ENCODE assay signal across 10 cellular contexts in the genomic region with DNA sequence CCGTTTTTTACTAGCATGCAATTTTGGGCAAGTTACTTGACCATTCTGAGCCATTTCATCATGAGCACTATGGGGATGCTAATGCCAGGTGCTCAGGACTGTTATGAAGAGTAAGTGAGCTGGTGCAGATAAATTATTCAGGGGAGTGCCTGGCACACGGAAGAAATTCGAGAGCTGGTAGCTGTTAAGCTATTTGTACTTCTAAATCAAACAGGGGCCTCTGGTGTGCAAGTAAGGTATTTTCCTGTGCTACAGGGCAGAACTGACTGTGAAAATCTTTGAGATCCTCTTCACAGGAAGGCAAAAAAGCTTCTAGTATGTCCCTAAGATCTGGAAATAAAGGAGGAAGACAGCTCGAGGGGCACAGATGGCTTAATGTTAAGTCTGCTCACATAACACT.
DNase-seq lines count a peak whose midpoint lies in the region; ATAC-seq, FAIRE-seq and TF ChIP-seq lines count a peak whose summit lies in the region.
"Had no signal": no experiment of that assay in that cellular context is flagged by ENCODE, and none has a peak within 500 bp of the region (broad histone marks: within the 10 kb centered on the region; RNA-seq: fewer than 3 reads in every experiment).

No MANE protein-coding gene starts in this region.

- H3K27ac ChIP-seq in HCT116 (ENCODE audit: low read depth, low read length) (no peak overlapping the region), endothelial cell of umbilical vein (ENCODE audit: insufficient read depth, low read depth, low read length) (no peak overlapping the region)

- H2AFZ ChIP-seq in HCT116 (ENCODE audit: low read depth, low read length, poor library complexity, severe bottlenecking) (no peak overlapping the region), endothelial cell of umbilical vein (ENCODE audit: low read depth, low read length) (no peak overlapping the region)

- H3K9me2 ChIP-seq in HCT116 (ENCODE audit: insufficient read depth): no peaks in the 10 kb centered on the region

- TF ChIP-seq RAD21 in HCT116 (IDR thresholded peaks at IDR 0.05; ENCODE audit: low read depth): no peak

- H3K36me3 ChIP-seq in HCT116 (ENCODE audit: control insufficient read depth in 1 of 2, insufficient read depth in 2 of 2, low read length in 2 of 2) (no peaks in the 10 kb centered on the region), endothelial cell of umbilical vein (ENCODE audit: control insufficient read depth in 2 of 2, extremely low read depth in 1 of 2, insufficient read depth in 2 of 2, low read length in 2 of 2) (no peaks in the 10 kb centered on the region)

- 0 out of 6 replicates have a peak, but pooled peaks of 1 of the 3 experiments have one; percentile 3 for TF ChIP-seq CTCF in HCT116 (IDR thresholded peaks at IDR 0.05 in 2 of 3, conservative IDR thresholded peaks at IDR 0.05 in 1 of 3; ENCODE audit: borderline replicate concordance in 1 of 3, insufficient read depth in 1 of 3, low read depth in 2 of 3, low read length in 2 of 3)
- peak in 1 of 2 donors; percentile 15 for TF ChIP-seq CTCF in endothelial cell of umbilical vein (IDR thresholded peaks at IDR 0.05; ENCODE audit: extremely low read depth in 1 of 2, insufficient read depth in 1 of 2, low read depth in 1 of 2, low read length in 2 of 2)

- H3K79me2 ChIP-seq in HCT116 (ENCODE audit: insufficient read depth, low read length) (no peaks in the 10 kb centered on the region), endothelial cell of umbilical vein (ENCODE audit: control insufficient read depth, insufficient read depth, low read length) (no peaks in the 10 kb centered on the region)

- no peaks in the 10 kb centered on the region for H3K9me3 ChIP-seq in HCT116 (ENCODE audit: control insufficient read depth in 1 of 2, insufficient read depth in 1 of 2, low read depth in 1 of 2, low read length in 2 of 2)
- no peaks in the 10 kb centered on the region for H3K9me3 ChIP-seq in endothelial cell of umbilical vein (replicated peaks; ENCODE audit: control insufficient read depth, insufficient read depth, low read length)

- RAD21 ChIA-PET in HCT116 (lab: Charles Lee; ENCODE audit: low non-redundant PET in 1 of 2, low total read pairs in 2 of 2, uncharacterized antibody in 2 of 2, unreplicated experiment in 2 of 2): no interaction called here

- POLR2A ChIA-PET in HCT116 (lab: Charles Lee): no interaction called here
- POLR2A ChIA-PET in endothelial cell of umbilical vein (lab: Charles Lee): interaction anchor here (1.0 kb wide), 1 partner anchor 285 kb away, joined by 3 read pairs; no protein-coding TSS in a partner anchor

- no TSS peak for BruUV-seq in HCT116 (replicated peaks; lab: Mats Ljungman, UMichigan)
- BruUV-seq in endothelial cell of umbilical vein (replicated peaks; lab: Mats Ljungman, UMichigan): no TSS peak

- H3K27me3 Mint-ChIP-seq in activated T-cell treated with anti-CD3 and anti-CD28 coated beads, Interleukin-2, amount 50 U/mL, for 24 hours: peaks cover 25% of the 10 kb centered on the region

- H3K4me3 ChIP-seq in HCT116 (replicated peaks in 1 of 2; ENCODE audit: low read depth in 1 of 2, low read length in 2 of 2): no peak overlapping the region
- no peak overlapping the region for H3K4me3 ChIP-seq in endothelial cell of umbilical vein (replicated peaks in 1 of 3; ENCODE audit: insufficient read depth in 1 of 3, low read depth in 1 of 3, low read length in 3 of 3)

- no peaks in the 10 kb centered on the region for H3K9me3 Mint-ChIP-seq in activated T-cell treated with anti-CD3 and anti-CD28 coated beads, Interleukin-2, amount 50 U/mL, for 24 hours
- H3K9me3 Mint-ChIP-seq: activated naive CD8-positive, alpha-beta T cell treated with anti-CD3 and anti-CD28 coated beads, Interleukin-2, amount 50 U/mL, for 24 hours had no signal

- no peak overlapping the region for H3K27ac Mint-ChIP-seq in activated T-cell treated with anti-CD3 and anti-CD28 coated beads, Interleukin-2, amount 50 U/mL, for 24 hours
- H3K27ac Mint-ChIP-seq: activated CD4-positive, alpha-beta T cell treated with anti-CD3 and anti-CD28 coated beads for 36 hours; activated naive CD8-positive, alpha-beta T cell treated with anti-CD3 and anti-CD28 coated beads, Interleukin-2, amount 50 U/mL, for 24 hours had no signal

- H3K4me1 ChIP-seq in HCT116 (ENCODE audit: control insufficient read depth in 1 of 2, insufficient read depth in 2 of 2, low read length in 2 of 2) (no peaks in the 10 kb centered on the region), endothelial cell of umbilical vein (ENCODE audit: control insufficient read depth, extremely low read depth, insufficient read depth, low read length) (no peaks in the 10 kb centered on the region)

- no peak for TF ChIP-seq POLR2A in HCT116 (IDR thresholded peaks at IDR 0.05; ENCODE audit: borderline replicate concordance, extremely low read depth, insufficient read depth, insufficient read length)
- no peak for TF ChIP-seq POLR2A in endothelial cell of umbilical vein (IDR thresholded peaks at IDR 0.05; ENCODE audit: low read depth, low read length)

- dilution Hi-C loops in endothelial cell of umbilical vein (cut with MboI; ENCODE audit: extremely low pct_ligation_motif_present, low sequenced_read_pairs): no loop called here

- peak; percentile 31 for FAIRE-seq in endothelial cell of umbilical vein (lab: Jason Lieb, UNC)

- H3K36me3 Mint-ChIP-seq in activated T-cell treated with anti-CD3 and anti-CD28 coated beads, Interleukin-2, amount 50 U/mL, for 24 hours (ENCODE audit: low read depth): no peaks in the 10 kb centered on the region

- no peaks in the 10 kb centered on the region for H3K9me1 ChIP-seq in endothelial cell of umbilical vein (replicated peaks; ENCODE audit: control insufficient read depth, extremely low read depth, insufficient read depth, low read length)

- H4K20me1 ChIP-seq in HCT116 (ENCODE audit: insufficient read depth): no peaks in the 10 kb centered on the region
- H4K20me1 ChIP-seq in endothelial cell of umbilical vein (replicated peaks; ENCODE audit: control insufficient read depth, extremely low read depth, insufficient read depth, low read length): no peaks in the 10 kb centered on the region

- DNase-seq in AG08395 (ENCODE audit: low spot score): peak; percentile 25
- no peak for DNase-seq in HCT116 (ENCODE audit: low read depth, low spot score)
- peak; percentile 35 for DNase-seq in NCI-H748 treated with DMSO at 0.1 percent for 48 hours (lab: John Stamatoyannopoulos, UW)
- DNase-seq in endothelial cell of umbilical vein (ENCODE audit: low read depth, low spot score): peak; percentile 29
- no peak for DNase-seq in T-helper 9 cell
- DNase-seq in activated T-cell treated with anti-CD3 and anti-CD28 coated beads, Interleukin-2, amount 50 U/mL, for 24 hours: no peak
- no peak for DNase-seq in foreskin melanocyte
- DNase-seq in SW 1271 (lab: John Stamatoyannopoulos, UW): no peak
- DNase-seq: activated CD4-positive, alpha-beta T cell treated with anti-CD3 and anti-CD28 coated beads for 36 hours; activated naive CD8-positive, alpha-beta T cell treated with anti-CD3 and anti-CD28 coated beads, Interleukin-2, amount 50 U/mL, for 24 hours had no signal

- H3K9ac ChIP-seq in HCT116 (ENCODE audit: low read length) (no peak overlapping the region), endothelial cell of umbilical vein (replicated peaks; ENCODE audit: extremely low read depth, insufficient read depth, low read length) (no peak overlapping the region)

- intact Hi-C loops in HCT116 (cut with micrococcal nuclease): no loop called here
- intact Hi-C loops in endothelial cell of umbilical vein (cut with micrococcal nuclease): no loop called here

- H3K4me2 ChIP-seq in HCT116 (ENCODE audit: low read length) (no peak overlapping the region), endothelial cell of umbilical vein (ENCODE audit: insufficient read depth, low read length) (no peak overlapping the region)

- H3K27me3 ChIP-seq in HCT116 (ENCODE audit: insufficient read depth, low read length): peaks cover 85% of the 10 kb centered on the region
- H3K27me3 ChIP-seq in endothelial cell of umbilical vein (ENCODE audit: control insufficient read depth in 2 of 2, insufficient read depth in 2 of 2, low read length in 2 of 2): peaks cover 33% of the 10 kb centered on the region in 2 experiments

- H3K4me3 Mint-ChIP-seq in activated T-cell treated with anti-CD3 and anti-CD28 coated beads, Interleukin-2, amount 50 U/mL, for 24 hours: no peak overlapping the region
- H3K4me3 Mint-ChIP-seq: activated CD4-positive, alpha-beta T cell treated with anti-CD3 and anti-CD28 coated beads for 36 hours; activated naive CD8-positive, alpha-beta T cell treated with anti-CD3 and anti-CD28 coated beads, Interleukin-2, amount 50 U/mL, for 24 hours had no signal

- no peaks in the 10 kb centered on the region for H3K4me1 Mint-ChIP-seq in activated T-cell treated with anti-CD3 and anti-CD28 coated beads, Interleukin-2, amount 50 U/mL, for 24 hours (ENCODE audit: low read depth)
- H3K4me1 Mint-ChIP-seq: activated CD4-positive, alpha-beta T cell treated with anti-CD3 and anti-CD28 coated beads for 36 hours; activated naive CD8-positive, alpha-beta T cell treated with anti-CD3 and anti-CD28 coated beads, Interleukin-2, amount 50 U/mL, for 24 hours had no signal

- ATAC-seq in HCT116: peak; percentile 40; the same call in 1 of the 2 replicates
- ATAC-seq: activated CD4-positive, alpha-beta T cell treated with anti-CD3 and anti-CD28 coated beads for 36 hours; activated naive CD8-positive, alpha-beta T cell treated with anti-CD3 and anti-CD28 coated beads, Interleukin-2, amount 50 U/mL, for 24 hours had no signal

- CTCF ChIA-PET in HCT116 (lab: Charles Lee): interaction anchor here (0.9 to 1.1 kb wide), 2 partner anchors 261 to 285 kb away, joined by 6 to 10 read pairs; no protein-coding TSS in a partner anchor
- CTCF ChIA-PET in endothelial cell of umbilical vein (lab: Charles Lee): interaction anchor here (0.9 to 3.7 kb wide), 14 partner anchors 11 to 1356 kb away, joined by 3 to 57 read pairs (median 4); no protein-coding TSS in a partner anchor

TF ChIP-seq in HCT116, 20 proteins besides CTCF, POLR2A, EP300 and RAD21 (continues in another document):
- TF ChIP-seq ZFX (IDR thresholded peaks at IDR 0.05) (no peak), SIN3A (IDR thresholded peaks at IDR 0.05; ENCODE audit: low read depth) (no peak), SP1 (IDR thresholded peaks at IDR 0.05; ENCODE audit: low read depth) (no peak), CBX3 (IDR thresholded peaks at IDR 0.05; ENCODE audit: low read depth) (no peak), EGR1 (IDR thresholded peaks at IDR 0.05; ENCODE audit: low read depth) (no peak), ZNF274 (IDR thresholded peaks at IDR 0.05; ENCODE audit: low read depth, low read length) (no peak), CEBPB (IDR thresholded peaks at IDR 0.05; ENCODE audit: low read depth) (no peak)

TF ChIP-seq in endothelial cell of umbilical vein, 7 proteins besides CTCF, POLR2A, EP300 and RAD21:
- no peak for TF ChIP-seq JUN (IDR thresholded peaks at IDR 0.05; ENCODE audit: borderline replicate concordance, insufficient read depth, insufficient read length, low read depth)

Comparison
In these comparisons a context has a peak if more than half of its experiments do, and no peak if none do; other contexts are left out.
1. DNase-seq: peak in AG08395 (single experiment), NCI-H748 treated with DMSO at 0.1 percent for 48 hours (single experiment) and endothelial cell of umbilical vein (single experiment); none in HCT116 (single experiment), T-helper 9 cell (single experiment), activated T-cell treated with anti-CD3 and anti-CD28 coated beads, Interleukin-2, amount 50 U/mL, for 24 hours (single experiment), foreskin melanocyte (single experiment) and SW 1271 (0 of 2).